Comparison of ENCODE assay signal across 1 cellular context in genomic region chr16:242281-242680, GRCh38.
TF ChIP-seq lines count a peak whose summit lies in the region.

No MANE protein-coding gene starts in this region.

TF ChIP-seq in K562, 482 proteins besides CTCF, POLR2A, EP300 and RAD21:
- no peak for TF ChIP-seq ZC3H4 (CRISPR knock-in tag; IDR thresholded peaks at IDR 0.05; ENCODE audit: borderline replicate concordance)
- TF ChIP-seq ZBTB12 (CRISPR knock-in tag; IDR thresholded peaks at IDR 0.05): no peak
TF ChIP-seq in K562: peak in this region for 0.
